Comparison of ENCODE assay signal across 8 cellular contexts in genomic region chr6:29011276-29011734, GRCh38. TPM values are rescaled to one million over a fixed set of nuclear protein-coding genes. Genes with fewer than 3 reads are reported as not detected.
DNase-seq lines count a peak whose midpoint lies in the region; FAIRE-seq and TF ChIP-seq lines count a peak whose summit lies in the region.

No MANE protein-coding gene starts in this region.

- POLR2A ChIA-PET in HEK293T (lab: Yijun Ruan, JAX) = interaction anchor here (0.6 to 1.2 kb wide), 2 partner anchors 25 to 163 kb away, joined by 3 to 4 read pairs; no protein-coding TSS in a partner anchor

- DNase-seq in AG10803 (ENCODE audit: low read depth) (peak; percentile 47), HCEC 1CT (peak; percentile 69), SK-MEL-5 (ENCODE audit: low read depth, low spot score) (peak; percentile 69), ascending aorta (ENCODE audit: low spot score in 2 of 2) (peak in 1 of 2 donors; percentile 67), hepatocyte (ENCODE audit: low spot score) (peak; percentile 68), retinal pigment epithelial cell (ENCODE audit: low read depth) (no peak), GM12891 (ENCODE audit: insufficient read length, low spot score) (no peak), HEK293T (ENCODE audit: extremely low spot score) (no peak)

- H3K4me2 ChIP-seq in hepatocyte = peak overlapping the region; percentile 67

- TF ChIP-seq POLR2A in GM12891 (IDR thresholded peaks at IDR 0.05; ENCODE audit: low read depth, low read length) = no peak

- H3K4me1 ChIP-seq in ascending aorta (peaks cover 0 to 2% of the 10 kb centered on the region in 2 donors), hepatocyte (ENCODE audit: insufficient read depth) (no peaks in the 10 kb centered on the region)

- 2% methylated on average over 30 of the region's 30 CpGs for WGBS in hepatocyte (ENCODE audit: low lambda C conversion rate, missing lambda C conversion rate)

- in situ Hi-C loops in SK-MEL-5 (cut with HindIII; ENCODE audit: low pct_unique_long_range_greater_than_20kb, low sequenced_read_pairs) = no loop called here

- CTCF ChIA-PET in HEK293T (lab: Yijun Ruan, JAX) = no interaction called here

- peak overlapping the region; percentile 15 for H2AFZ ChIP-seq in hepatocyte

- H3K27ac ChIP-seq in ascending aorta (peak overlapping the region; percentile 25 to 41), hepatocyte (no peak overlapping the region)

- H3K27me3 ChIP-seq in ascending aorta (peaks cover 5% of the 10 kb centered on the region), hepatocyte (peaks cover 10% of the 10 kb centered on the region)

- H4K20me1 ChIP-seq in hepatocyte (ENCODE audit: insufficient read depth, poor library complexity, severe bottlenecking) = no peaks in the 10 kb centered on the region

- FAIRE-seq in GM12891 (lab: Jason Lieb, UNC) = no peak

- H3K36me3 ChIP-seq in ascending aorta = no peaks in the 10 kb centered on the region
- no peaks in the 10 kb centered on the region for H3K36me3 ChIP-seq in hepatocyte (replicated peaks; ENCODE audit: insufficient read depth, low read depth)

- H3K4me3 ChIP-seq in AG10803 (ENCODE audit: low read length) = peak overlapping the region; percentile 71
- H3K4me3 ChIP-seq in ascending aorta = peak overlapping the region; percentile 55 to 61
- peak overlapping the region; percentile 6 for H3K4me3 ChIP-seq in hepatocyte
- peak overlapping the region; percentile 65 for H3K4me3 ChIP-seq in retinal pigment epithelial cell (ENCODE audit: low read length)

- intact Hi-C loops in ascending aorta (cut with DNase I) = loop anchor here (10.0 kb wide), 2 partner anchors 147 to 1107 kb away; no protein-coding TSS in a partner anchor

- TF ChIP-seq CTCF in AG10803 (conservative IDR thresholded peaks at IDR 0.05; ENCODE audit: low read length) (no peak), ascending aorta (IDR thresholded peaks at IDR 0.05) (no peak), hepatocyte (IDR thresholded peaks at IDR 0.05; ENCODE audit: poor library complexity) (no peak), retinal pigment epithelial cell (conservative IDR thresholded peaks at IDR 0.05; ENCODE audit: low read depth, low read length) (no peak)

- no peaks in the 10 kb centered on the region for H3K79me2 ChIP-seq in hepatocyte

- H3K9me3 ChIP-seq in ascending aorta (no peaks in the 10 kb centered on the region), hepatocyte (ENCODE audit: low read depth) (no peaks in the 10 kb centered on the region)

- no peaks in the 10 kb centered on the region for H3K9me2 ChIP-seq in hepatocyte (replicated peaks; ENCODE audit: insufficient read depth)

TF ChIP-seq in GM12891, 5 proteins besides CTCF, POLR2A, EP300 and RAD21:
- TF ChIP-seq SPI1 (IDR thresholded peaks at IDR 0.05; ENCODE audit: low read depth, low read length) (no peak), PAX5 (IDR thresholded peaks at IDR 0.05; ENCODE audit: insufficient read depth, low read length, severe bottlenecking) (no peak), TAF1 (IDR thresholded peaks at IDR 0.05; ENCODE audit: low read depth, low read length) (no peak), POLR2AphosphoS5 (IDR thresholded peaks at IDR 0.05; ENCODE audit: low read depth, low read length) (no peak), POU2F2 (IDR thresholded peaks at IDR 0.05; ENCODE audit: low read depth, low read length) (no peak)

TF ChIP-seq in HEK293T, 16 proteins besides CTCF, POLR2A, EP300 and RAD21:
- TF ChIP-seq FOXA1 (IDR thresholded peaks at IDR 0.05) = no peak
- no peak for TF ChIP-seq TARDBP (IDR thresholded peaks at IDR 0.05)
- TF ChIP-seq NFRKB (IDR thresholded peaks at IDR 0.05) = no peak
- TF ChIP-seq BHLHE40 (IDR thresholded peaks at IDR 0.05; ENCODE audit: borderline replicate concordance) = no peak
- TF ChIP-seq FOXM1 (IDR thresholded peaks at IDR 0.05; ENCODE audit: borderline replicate concordance) = no peak
- no peak for TF ChIP-seq ZNF384 (IDR thresholded peaks at IDR 0.05)
- TF ChIP-seq PKNOX1 (IDR thresholded peaks at IDR 0.05) = no peak
- TF ChIP-seq FOXK2 (IDR thresholded peaks at IDR 0.05) = no peak

RNA-seq across cellular contexts. Expression of gene ZNF311, which starts 6.2 kb away (rescaled TPM):
- not detected in 2 replicates for total RNA-seq in SK-MEL-5 (2014; rRNA removed; shearing (Covaris generic))
- not detected in 2 replicates for polyA plus RNA-seq in SK-MEL-5 (2015; cell fraction: cytosol; rRNA removed)
- not detected in 2 replicates for polyA plus RNA-seq in SK-MEL-5 (2015; cell fraction: nucleus; rRNA removed)
- total RNA-seq in ascending aorta = not detected
- 0.56 and 1.3 TPM in 2 replicates for total RNA-seq in hepatocyte
- 0.54 and 0.57 TPM in 2 replicates for polyA plus RNA-seq in hepatocyte
- not detected for polyA plus RNA-seq in GM12891 (2012; ENCODE audit: low read depth, missing spikeins)

RNA-seq across cellular contexts. Expression of gene OR2W1, which starts 33.7 kb away (rescaled TPM):
- not detected in 2 replicates for total RNA-seq in SK-MEL-5 (2014; rRNA removed; shearing (Covaris generic))
- polyA plus RNA-seq in SK-MEL-5 (2015; cell fraction: cytosol; rRNA removed) = not detected in 2 replicates
- polyA plus RNA-seq in SK-MEL-5 (2015; cell fraction: nucleus; rRNA removed) = not detected in 2 replicates
- total RNA-seq in ascending aorta (not detected), hepatocyte (not detected in 2 replicates)
- not detected in 2 replicates for polyA plus RNA-seq in hepatocyte
- not detected for polyA plus RNA-seq in GM12891 (2012; ENCODE audit: low read depth, missing spikeins)

Comparison
In these comparisons a context has a peak if more than half of its experiments do, and no peak if none do; other contexts are left out.
1. DNase-seq: peak in AG10803 (single experiment), HCEC 1CT (single experiment), SK-MEL-5 (single experiment) and hepatocyte (single experiment); none in retinal pigment epithelial cell (single experiment), GM12891 (single experiment) and HEK293T (single experiment).
2. H3K4me3 ChIP-seq: peak in every context shown above with its lines; median percentile 71 in AG10803; 65 in retinal pigment epithelial cell; 58 in ascending aorta; 6 in hepatocyte.